ENCODE assay signal across 15 cellular contexts in genomic region chr12:89514751-89515150, GRCh38. TPM values are rescaled to one million over a fixed set of nuclear protein-coding genes. Genes with fewer than 3 reads are reported as not detected.
DNase-seq lines count a peak whose midpoint lies in the region; ATAC-seq lines count a peak whose summit lies in the region.
"Had no signal": no experiment of that assay in that cellular context is flagged by ENCODE, and none has a peak within 500 bp of the region (broad histone marks: within the 10 kb centered on the region; RNA-seq: fewer than 3 reads in every experiment).

No MANE protein-coding gene starts in this region.

- H3K9me3 ChIP-seq in aorta (ENCODE audit: control insufficient read depth, low read length): no peaks in the 10 kb centered on the region
- H3K9me3 ChIP-seq: A549, transverse colon had no signal

- peak; percentile 79 for ATAC-seq in activated CD8-positive, alpha-beta memory T cell treated with anti-CD3 and anti-CD28 coated beads, Interleukin-2, amount 10 ng/mL, durations not matched to agents 7 days and 5 days
- peak; percentile 76 for ATAC-seq in HG02623 (IDR thresholded peaks at IDR 0.05; ENCODE audit: unreplicated experiment)
- peak; percentile 85 for ATAC-seq in HG03469 (IDR thresholded peaks at IDR 0.05; ENCODE audit: unreplicated experiment)
- peak; percentile 94 for ATAC-seq in stimulated activated naive CD8-positive, alpha-beta T cell treated with anti-CD3 and anti-CD28 coated beads, Interleukin-15, amount 100 ng/mL, for 72 hours
- no peak for ATAC-seq in aorta (ENCODE audit: low FRiP score)
- ATAC-seq: A549 had no signal

- DNase-seq in activated CD8-positive, alpha-beta memory T cell treated with anti-CD3 and anti-CD28 coated beads, Interleukin-2, amount 10 ng/mL, durations not matched to agents 7 days and 5 days: peak; percentile 45
- DNase-seq in activated CD8-positive, alpha-beta memory T cell treated with anti-CD3 and anti-CD28 coated beads, Interleukin-2, amount 50 U/mL, for 4 hours: no peak
- peak in 1 of 2 donors; percentile 30 for DNase-seq in stimulated activated naive CD8-positive, alpha-beta T cell treated with anti-CD3 and anti-CD28 coated beads, Interleukin-15, amount 100 ng/mL, for 72 hours
- no peak for DNase-seq in stimulated activated CD4-positive, alpha-beta T cell treated with anti-CD3 and anti-CD28 coated beads, Interleukin-1b, Interleukin-23, amount 100 ng/mL, for 48 hours
- DNase-seq in activated gamma-delta T cell treated with Interleukin-2 at 50 U/mL for 16 hours (no peak), aorta (no peak)
- DNase-seq: activated CD4-positive, alpha-beta memory T cell treated with anti-CD3 and anti-CD28 coated beads for 36 hours; NCI-H1436 treated with DMSO at 0.1 percent for 48 hours; stimulated activated CD4-positive, alpha-beta T cell treated with anti-CD3 and anti-CD28 coated beads, Interleukin-4, amount 100 ng/mL, for 4 hours; transverse colon had no signal

- H3K27ac Mint-ChIP-seq in activated CD8-positive, alpha-beta memory T cell treated with anti-CD3 and anti-CD28 coated beads, Interleukin-2, amount 10 ng/mL, durations not matched to agents 7 days and 5 days: no peak overlapping the region
- no peak overlapping the region for H3K27ac Mint-ChIP-seq in stimulated activated naive CD8-positive, alpha-beta T cell treated with anti-CD3 and anti-CD28 coated beads, Interleukin-15, amount 100 ng/mL, for 72 hours
- H3K27ac Mint-ChIP-seq: activated CD4-positive, alpha-beta memory T cell treated with anti-CD3 and anti-CD28 coated beads for 36 hours; neural progenitor cell had no signal

- CTCF ChIA-PET in activated CD8-positive, alpha-beta memory T cell treated with anti-CD3 and anti-CD28 coated beads, Interleukin-2, amount 10 ng/mL, durations not matched to agents 7 days and 5 days (lab: Charles Lee): interaction anchor here (0.8 to 3.9 kb wide), 4 partner anchors 9 to 44 kb away, joined by 3 to 19 read pairs (median 8); partner anchors contain the start of gene GALNT4

- H3K36me3 ChIP-seq in aorta (ENCODE audit: control insufficient read depth in 1 of 2, insufficient read depth in 2 of 2, low read length in 1 of 2): peaks cover 0 to 2% of the 10 kb centered on the region in 2 donors
- H3K36me3 ChIP-seq: neural progenitor cell, transverse colon had no signal

- no peaks in the 10 kb centered on the region for H3K27me3 Mint-ChIP-seq in activated CD8-positive, alpha-beta memory T cell treated with anti-CD3 and anti-CD28 coated beads, Interleukin-2, amount 10 ng/mL, durations not matched to agents 7 days and 5 days
- H3K27me3 Mint-ChIP-seq in stimulated activated naive CD8-positive, alpha-beta T cell treated with anti-CD3 and anti-CD28 coated beads, Interleukin-15, amount 100 ng/mL, for 72 hours: no peaks in the 10 kb centered on the region
- H3K27me3 Mint-ChIP-seq: activated CD4-positive, alpha-beta memory T cell treated with anti-CD3 and anti-CD28 coated beads for 36 hours had no signal

- H3K27me3 ChIP-seq in aorta (ENCODE audit: control insufficient read depth in 1 of 2, insufficient read depth in 2 of 2, low read length in 1 of 2): no peaks in the 10 kb centered on the region
- H3K27me3 ChIP-seq: neural progenitor cell, transverse colon had no signal

- 93 to 96% methylated on average over 1 of the region's 1 CpG for WGBS in aorta, 2 donors

- intact Hi-C loops in aorta (cut with DNase I): no loop called here

- peaks cover 31% of the 10 kb centered on the region for H3K36me3 Mint-ChIP-seq in activated CD8-positive, alpha-beta memory T cell treated with anti-CD3 and anti-CD28 coated beads, Interleukin-2, amount 10 ng/mL, durations not matched to agents 7 days and 5 days
- H3K36me3 Mint-ChIP-seq: activated CD4-positive, alpha-beta memory T cell treated with anti-CD3 and anti-CD28 coated beads for 36 hours had no signal

- no peak overlapping the region for H3K4me3 Mint-ChIP-seq in activated CD8-positive, alpha-beta memory T cell treated with anti-CD3 and anti-CD28 coated beads, Interleukin-2, amount 10 ng/mL, durations not matched to agents 7 days and 5 days
- H3K4me3 Mint-ChIP-seq in stimulated activated naive CD8-positive, alpha-beta T cell treated with anti-CD3 and anti-CD28 coated beads, Interleukin-15, amount 100 ng/mL, for 72 hours: no peak overlapping the region
- H3K4me3 Mint-ChIP-seq: activated CD4-positive, alpha-beta memory T cell treated with anti-CD3 and anti-CD28 coated beads for 36 hours; neural progenitor cell had no signal

- H3K4me3 ChIP-seq in aorta (ENCODE audit: low read length in 2 of 2): no peak overlapping the region
- H3K4me3 ChIP-seq: A549, neural progenitor cell, transverse colon had no signal

- H3K27ac ChIP-seq in aorta (ENCODE audit: low read depth in 1 of 2, low read length in 2 of 2): no peak overlapping the region
- H3K27ac ChIP-seq: A549, epithelial cell of prostate, neural progenitor cell, transverse colon had no signal

- H3K4me1 Mint-ChIP-seq in activated CD8-positive, alpha-beta memory T cell treated with anti-CD3 and anti-CD28 coated beads, Interleukin-2, amount 10 ng/mL, durations not matched to agents 7 days and 5 days: peaks cover 25% of the 10 kb centered on the region
- peaks cover 6% of the 10 kb centered on the region for H3K4me1 Mint-ChIP-seq in stimulated activated naive CD8-positive, alpha-beta T cell treated with anti-CD3 and anti-CD28 coated beads, Interleukin-15, amount 100 ng/mL, for 72 hours
- H3K4me1 Mint-ChIP-seq: neural progenitor cell had no signal

- H3K4me1 ChIP-seq in aorta (ENCODE audit: control insufficient read depth in 1 of 2, insufficient read depth in 2 of 2, low read length in 2 of 2): peaks cover 0 to 5% of the 10 kb centered on the region in 2 donors

- H3K9me3 Mint-ChIP-seq in activated CD8-positive, alpha-beta memory T cell treated with anti-CD3 and anti-CD28 coated beads, Interleukin-2, amount 10 ng/mL, durations not matched to agents 7 days and 5 days (ENCODE audit: low read depth): no peaks in the 10 kb centered on the region
- H3K9me3 Mint-ChIP-seq in stimulated activated naive CD8-positive, alpha-beta T cell treated with anti-CD3 and anti-CD28 coated beads, Interleukin-15, amount 100 ng/mL, for 72 hours: no peaks in the 10 kb centered on the region
- H3K9me3 Mint-ChIP-seq: activated CD4-positive, alpha-beta memory T cell treated with anti-CD3 and anti-CD28 coated beads for 36 hours; neural progenitor cell had no signal

RNA-seq across cellular contexts. Expression of gene GALNT4, which starts 9.8 kb away (rescaled TPM):
- 10 to 100 TPM; 16.5 to 17.5 TPM for total RNA-seq in activated CD8-positive, alpha-beta memory T cell treated with anti-CD3 and anti-CD28 coated beads, Interleukin-2, amount 10 ng/mL, durations not matched to agents 7 days and 5 days
- 1 to 10 TPM; 7.4 TPM for total RNA-seq in aorta
- 1 to 10 TPM; 2.8 to 4.4 TPM for polyA plus RNA-seq in aorta

RNA-seq across cellular contexts. Expression of gene POC1B, which starts 11.1 kb away (rescaled TPM):
- total RNA-seq in activated CD8-positive, alpha-beta memory T cell treated with anti-CD3 and anti-CD28 coated beads, Interleukin-2, amount 10 ng/mL, durations not matched to agents 7 days and 5 days: 10 to 100 TPM; 52.2 to 58.8 TPM
- total RNA-seq in aorta: 10 to 100 TPM; 21.2 to 21.9 TPM
- 10 to 100 TPM in 1 of 2 donors, 1 to 10 TPM in 1; 7.3 to 19.9 TPM for polyA plus RNA-seq in aorta
